ENCODE assay signal across 9 cellular contexts in genomic region chr13:77729502-77730221, GRCh38. TPM values are rescaled to one million over a fixed set of nuclear protein-coding genes. Genes with fewer than 3 reads are reported as not detected.
DNase-seq lines count a peak whose midpoint lies in the region; ATAC-seq lines count a peak whose summit lies in the region.
"Had no signal": no experiment of that assay in that cellular context is flagged by ENCODE, and none has a peak within 500 bp of the region (broad histone marks: within the 10 kb centered on the region; RNA-seq: fewer than 3 reads in every experiment).

No MANE protein-coding gene starts in this region.

- peak overlapping the region; percentile 71 for H3K4me3 Mint-ChIP-seq in activated CD8-positive, alpha-beta memory T cell treated with anti-CD3 and anti-CD28 coated beads, Interleukin-2, amount 10 ng/mL, durations not matched to agents 7 days and 5 days

- CTCF ChIA-PET in activated CD8-positive, alpha-beta memory T cell treated with anti-CD3 and anti-CD28 coated beads, Interleukin-2, amount 10 ng/mL, durations not matched to agents 7 days and 5 days (lab: Charles Lee): interaction anchor here (1.4 to 2.5 kb wide), 2 partner anchors 13 to 32 kb away, joined by 3 to 18 read pairs; partner anchors contain the start of gene SLAIN1

- ATAC-seq in GM19023 (IDR thresholded peaks at IDR 0.05; ENCODE audit: unreplicated experiment) (peak; percentile 98), HG03045 (IDR thresholded peaks at IDR 0.05; ENCODE audit: unreplicated experiment) (peak; percentile 98)
- peak; percentile 96 for ATAC-seq in activated CD8-positive, alpha-beta memory T cell treated with anti-CD3 and anti-CD28 coated beads, Interleukin-2, amount 10 ng/mL, durations not matched to agents 7 days and 5 days

- DNase-seq in Ammon's horn (ENCODE audit: low spot score): peak; percentile 34
- peak; percentile 77 for DNase-seq in activated CD8-positive, alpha-beta memory T cell treated with anti-CD3 and anti-CD28 coated beads, Interleukin-2, amount 10 ng/mL, durations not matched to agents 7 days and 5 days
- no peak for DNase-seq in dermis blood vessel endothelial cell
- DNase-seq in NCI-H524 treated with DMSO at 0.1 percent for 48 hours (lab: John Stamatoyannopoulos, UW): no peak
- DNase-seq in iPS-NIHi7 (ENCODE audit: extremely low spot score): no peak
- no peak for DNase-seq in GM19238 (ENCODE audit: insufficient read length, low spot score)
- DNase-seq: occipital lobe had no signal

- H3K27me3 Mint-ChIP-seq in activated CD8-positive, alpha-beta memory T cell treated with anti-CD3 and anti-CD28 coated beads, Interleukin-2, amount 10 ng/mL, durations not matched to agents 7 days and 5 days: no peaks in the 10 kb centered on the region

- peaks cover 54% of the 10 kb centered on the region for H3K36me3 Mint-ChIP-seq in activated CD8-positive, alpha-beta memory T cell treated with anti-CD3 and anti-CD28 coated beads, Interleukin-2, amount 10 ng/mL, durations not matched to agents 7 days and 5 days

- no peaks in the 10 kb centered on the region for H3K9me3 Mint-ChIP-seq in activated CD8-positive, alpha-beta memory T cell treated with anti-CD3 and anti-CD28 coated beads, Interleukin-2, amount 10 ng/mL, durations not matched to agents 7 days and 5 days (ENCODE audit: low read depth)

- H3K27ac Mint-ChIP-seq in activated CD8-positive, alpha-beta memory T cell treated with anti-CD3 and anti-CD28 coated beads, Interleukin-2, amount 10 ng/mL, durations not matched to agents 7 days and 5 days: peak overlapping the region; percentile 90

- peaks cover 50% of the 10 kb centered on the region for H3K4me1 Mint-ChIP-seq in activated CD8-positive, alpha-beta memory T cell treated with anti-CD3 and anti-CD28 coated beads, Interleukin-2, amount 10 ng/mL, durations not matched to agents 7 days and 5 days

RNA-seq across cellular contexts. Expression of gene SLAIN1, which starts 32.2 kb away (rescaled TPM):
- total RNA-seq in activated CD8-positive, alpha-beta memory T cell treated with anti-CD3 and anti-CD28 coated beads, Interleukin-2, amount 10 ng/mL, durations not matched to agents 7 days and 5 days: 10 to 100 TPM; 40.1 to 44.2 TPM
- total RNA-seq in dermis blood vessel endothelial cell: 10.6 and 11.1 TPM in 2 replicates

Comparison
In these comparisons a context has a peak if more than half of its experiments do, and no peak if none do; other contexts are left out.
1. DNase-seq: peak in Ammon's horn (single experiment) and activated CD8-positive, alpha-beta memory T cell treated with anti-CD3 and anti-CD28 coated beads, Interleukin-2, amount 10 ng/mL, durations not matched to agents 7 days and 5 days (single experiment); none in dermis blood vessel endothelial cell (single experiment), NCI-H524 treated with DMSO at 0.1 percent for 48 hours (single experiment), iPS-NIHi7 (single experiment) and GM19238 (single experiment).
2. Peak in every context shown above with its lines, with median percentiles within 50 percentile points of each other: ATAC-seq.